Comparison of ENCODE assay signal across 9 cellular contexts in genomic region chr11:86292912-86293606, GRCh38. TPM values are rescaled to one million over a fixed set of nuclear protein-coding genes. Genes with fewer than 3 reads are reported as not detected.
A peak's percentile ranks its signal among the peaks of the same experiment; 100 is the strongest.
DNase-seq lines count a peak whose midpoint lies in the region; ATAC-seq and TF ChIP-seq lines count a peak whose summit lies in the region.
"Had no signal": no experiment of that assay in that cellular context is flagged by ENCODE, and none has a peak within 500 bp of the region (broad histone marks: within the 10 kb centered on the region; RNA-seq: fewer than 3 reads in every experiment).

No MANE protein-coding gene starts in this region.

- H3K4me3 ChIP-seq in effector memory CD4-positive, alpha-beta T cell (ENCODE audit: insufficient read depth, low read depth, low read length, poor library complexity, severe bottlenecking), result no peak overlapping the region
- H3K4me3 ChIP-seq in BE2C (ENCODE audit: low read depth, low read length) (no peak overlapping the region), right cardiac atrium (ENCODE audit: low read length) (no peak overlapping the region)

- WGBS in right cardiac atrium, result 89% methylated on average over 6 of the region's 6 CpGs

- TF ChIP-seq CTCF in BE2C (IDR thresholded peaks at IDR 0.05; ENCODE audit: low read depth, low read length), result no peak

- H3K9me3 ChIP-seq in effector memory CD4-positive, alpha-beta T cell (ENCODE audit: control insufficient read depth, low read length), result no peaks in the 10 kb centered on the region
- H3K9me3 ChIP-seq in BE2C, result no peaks in the 10 kb centered on the region
- H3K9me3 ChIP-seq in right cardiac atrium (ENCODE audit: control insufficient read depth, low read length), result no peaks in the 10 kb centered on the region

- peak in 1 of 3 donors; percentile 13 for DNase-seq in effector memory CD4-positive, alpha-beta T cell
- no peak for DNase-seq in germinal center (ENCODE audit: low spot score)
- DNase-seq in BE2C, result no peak
- no peak for DNase-seq in NCI-H1417 treated with DMSO at 0.1 percent for 48 hours (lab: John Stamatoyannopoulos, UW)
- no peak for DNase-seq in right cardiac atrium

- H3K27ac ChIP-seq in effector memory CD4-positive, alpha-beta T cell (ENCODE audit: insufficient read depth, low read length, poor library complexity, severe bottlenecking), result peak overlapping the region; percentile 21
- no peak overlapping the region for H3K27ac ChIP-seq in right cardiac atrium (ENCODE audit: low read length)

- no peaks in the 10 kb centered on the region for H3K27me3 ChIP-seq in effector memory CD4-positive, alpha-beta T cell (replicated peaks; ENCODE audit: control insufficient read depth, insufficient read depth, low read length, poor library complexity, severe bottlenecking)
- H3K27me3 ChIP-seq in BE2C (no peaks in the 10 kb centered on the region), right cardiac atrium (ENCODE audit: control insufficient read depth, insufficient read depth) (no peaks in the 10 kb centered on the region)

- peak; percentile 79 for ATAC-seq in GM18873 (IDR thresholded peaks at IDR 0.05; ENCODE audit: low FRiP score, unreplicated experiment)
- peak; percentile 64 for ATAC-seq in GM21717 (IDR thresholded peaks at IDR 0.05; ENCODE audit: unreplicated experiment)
- ATAC-seq in HG03460 (IDR thresholded peaks at IDR 0.05; ENCODE audit: unreplicated experiment), result peak; percentile 52
- no peak for ATAC-seq in right cardiac atrium
- ATAC-seq: HepG2 had no signal

- H3K4me1 ChIP-seq in effector memory CD4-positive, alpha-beta T cell (ENCODE audit: control insufficient read depth, insufficient read depth, low read length, poor library complexity, severe bottlenecking), result peaks cover 5% of the 10 kb centered on the region
- no peaks in the 10 kb centered on the region for H3K4me1 ChIP-seq in BE2C
- no peaks in the 10 kb centered on the region for H3K4me1 ChIP-seq in right cardiac atrium (ENCODE audit: control insufficient read depth, insufficient read depth, low read length)

- intact Hi-C loops in right cardiac atrium (cut with DNase I), result loop anchor here in 2 of 4 donors (5.0 to 10.0 kb wide), 2 partner anchors 351 to 438 kb away; partner anchors contain the start of gene CCDC83 (in 1 of the 2)

- no peaks in the 10 kb centered on the region for H3K36me3 ChIP-seq in effector memory CD4-positive, alpha-beta T cell (ENCODE audit: control insufficient read depth, insufficient read depth, low read length)
- no peaks in the 10 kb centered on the region for H3K36me3 ChIP-seq in BE2C

RNA-seq across cellular contexts. Expression of gene HIKESHI, which starts 9.0 kb away (rescaled TPM):
- polyA plus RNA-seq in BE2C (2012; ENCODE audit: insufficient read depth, insufficient read length, low read depth), result 45.5 TPM
- total RNA-seq in right cardiac atrium, result 10 to 100 TPM; 43.7 to 47.7 (median 44.3) TPM
- polyA plus RNA-seq in right cardiac atrium, result 54.8 TPM

RNA-seq across cellular contexts. Expression of gene EED, which starts 48.5 kb away (rescaled TPM):
- 15.4 TPM for polyA plus RNA-seq in BE2C (2012; ENCODE audit: insufficient read depth, insufficient read length, low read depth)
- total RNA-seq in right cardiac atrium, result 10 to 100 TPM; 13.0 to 16.9 (median 14.8) TPM
- polyA plus RNA-seq in right cardiac atrium, result 13.0 TPM

Comparison
In these comparisons a context has a peak if more than half of its experiments do, and no peak if none do; other contexts are left out.
1. ATAC-seq: peak in GM18873 (single experiment), GM21717 (single experiment) and HG03460 (single experiment); none in right cardiac atrium (0 of 2).